Comparison of ENCODE assay signal across 1 cellular context in genomic region chr10:44935201-44935960, GRCh38.
TF ChIP-seq lines count a peak whose summit lies in the region.

No MANE protein-coding gene starts in this region.

TF ChIP-seq in endothelial cell of umbilical vein, 7 proteins besides CTCF, POLR2A, EP300 and RAD21:
- no peak for TF ChIP-seq FOS (IDR thresholded peaks at IDR 0.05; ENCODE audit: borderline replicate concordance, insufficient read depth, low read length)
- TF ChIP-seq GATA2 (IDR thresholded peaks at IDR 0.05; ENCODE audit: insufficient read depth, insufficient read length, low read depth, low read length): no peak
- TF ChIP-seq MAX (IDR thresholded peaks at IDR 0.05; ENCODE audit: insufficient read depth, insufficient read length): no peak
- no peak for TF ChIP-seq MYC (IDR thresholded peaks at IDR 0.05; ENCODE audit: low read depth, low read length)
- no peak for TF ChIP-seq POLR2AphosphoS5 (IDR thresholded peaks at IDR 0.05; ENCODE audit: insufficient read depth, low read depth, low read length)
- no peak for TF ChIP-seq JUN (IDR thresholded peaks at IDR 0.05; ENCODE audit: borderline replicate concordance, insufficient read depth, insufficient read length, low read depth)
- no peak for TF ChIP-seq EZH2 (IDR thresholded peaks at IDR 0.05; ENCODE audit: borderline replicate concordance, low read depth, low read length, severe bottlenecking)
